Comparison of ENCODE assay signal across 28 cellular contexts in genomic region chr2:3500326-3500899, GRCh38.
"Had no signal": no experiment of that assay in that cellular context is flagged by ENCODE, and none has a peak within 500 bp of the region (broad histone marks: within the 10 kb centered on the region; RNA-seq: fewer than 3 reads in every experiment).

No MANE protein-coding gene starts in this region.

- H3K4me2 ChIP-seq: smooth muscle cell had no signal

- H2AFZ ChIP-seq: parathyroid adenoma had no signal

- H3K4me1 Mint-ChIP-seq: central memory CD8-positive, alpha-beta T cell had no signal

- H3K27me3 Mint-ChIP-seq: activated naive CD8-positive, alpha-beta T cell; activated T-cell treated with anti-CD3 and anti-CD28 coated beads, Interleukin-2, amount 50 U/mL, for 24 hours; central memory CD8-positive, alpha-beta T cell; natural killer cell treated with Interleukin-12 subunit alpha and Interleukin-12 subunit beta and Interleukin-15 and Interleukin-18, amount 100 ng/mL, for 72 hours; stimulated activated naive B cell treated with anti-CD40 and anti-IgM and Interleukin-4, amounts not matched to agents 10 μg/mL and 1 μg/mL and 100 μg/mL, for 72 hours; T-helper 17 cell had no signal

- H3K9me3 Mint-ChIP-seq: activated T-cell treated with anti-CD3 and anti-CD28 coated beads, Interleukin-2, amount 50 U/mL, for 24 hours; activated T-helper 2 cell treated with anti-CD3 and anti-CD28 coated beads, Interferon-gamma antibody, Interleukin-2, Interleukin-4, amounts not matched to agents 10 μg/mL and 5 μg/mL and 100 μg/mL, durations not matched to agents 14 hours and 24 hours and 36 hours; central memory CD8-positive, alpha-beta T cell; natural killer cell treated with Interleukin-12 subunit alpha and Interleukin-12 subunit beta and Interleukin-15 and Interleukin-18, amount 100 ng/mL, for 72 hours; stimulated activated naive B cell treated with anti-CD40 and anti-IgM and Interleukin-4, amounts not matched to agents 10 μg/mL and 1 μg/mL and 100 μg/mL, for 72 hours had no signal

- DNase-seq: activated CD4-positive, alpha-beta T cell treated with anti-CD3 and anti-CD28 coated beads for 48 hours; activated CD4-positive, CD25-positive, alpha-beta regulatory T cell; activated CD8-positive, alpha-beta memory T cell treated with anti-CD3 and anti-CD28 coated beads, Interleukin-2, amount 50 U/mL, for 4 hours; activated CD8-positive, alpha-beta T cell treated with anti-CD3 and anti-CD28 coated beads, Interleukin-2, amount 10 ng/mL, durations not matched to agents 7 days and 5 days; activated naive CD4-positive, alpha-beta T cell; activated T-cell treated with anti-CD3 and anti-CD28 coated beads, Interleukin-2, amount 50 U/mL, for 24 hours; colonic mucosa; dorsolateral prefrontal cortex; esophagus squamous epithelium; midbrain; sigmoid colon; stimulated activated CD4-positive, alpha-beta T cell treated with anti-CD3 and anti-CD28 coated beads, Interleukin-15, amount 100 ng/mL, for 24 hours; stimulated activated CD8-positive, alpha-beta memory T cell treated with anti-CD3 and anti-CD28 coated beads, Interleukin-4, amount 100 ng/mL, for 48 hours; stimulated activated naive B cell treated with anti-CD40 and anti-IgM and Interleukin-4, amounts not matched to agents 10 μg/mL and 1 μg/mL and 100 μg/mL, for 72 hours; SW 1271; T-helper 17 cell had no signal

- H3K27ac Mint-ChIP-seq: activated naive CD8-positive, alpha-beta T cell; activated T-cell treated with anti-CD3 and anti-CD28 coated beads, Interleukin-2, amount 50 U/mL, for 24 hours; activated T-helper 2 cell treated with anti-CD3 and anti-CD28 coated beads, Interferon-gamma antibody, Interleukin-2, Interleukin-4, amounts not matched to agents 10 μg/mL and 5 μg/mL and 100 μg/mL, durations not matched to agents 14 hours and 24 hours and 36 hours; natural killer cell treated with Interleukin-12 subunit alpha and Interleukin-12 subunit beta and Interleukin-15 and Interleukin-18, amount 100 ng/mL, for 72 hours; stimulated activated naive B cell treated with anti-CD40 and anti-IgM and Interleukin-4, amounts not matched to agents 10 μg/mL and 1 μg/mL and 100 μg/mL, for 72 hours; T-helper 17 cell had no signal

- ATAC-seq: activated CD8-positive, alpha-beta T cell treated with anti-CD3 and anti-CD28 coated beads, Interleukin-2, amount 10 ng/mL, durations not matched to agents 7 days and 5 days; natural killer cell treated with Interleukin-12 subunit alpha and Interleukin-12 subunit beta and Interleukin-15 and Interleukin-18, amount 100 ng/mL, for 72 hours; stimulated activated naive B cell treated with anti-CD40 and anti-IgM and Interleukin-4, amounts not matched to agents 10 μg/mL and 1 μg/mL and 100 μg/mL, for 72 hours; T-helper 17 cell had no signal

- H3K27me3 ChIP-seq: adrenal gland, ascending aorta, colonic mucosa, dorsolateral prefrontal cortex, esophagus squamous epithelium, neutrophil, sigmoid colon, upper lobe of left lung had no signal

- H3K4me3 ChIP-seq: adrenal gland, ascending aorta, colonic mucosa, dorsolateral prefrontal cortex, esophagus squamous epithelium, sigmoid colon, SK-N-MC, smooth muscle cell, thoracic aorta, upper lobe of left lung had no signal

- H3K4me1 ChIP-seq: adrenal gland, ascending aorta, colonic mucosa, esophagus squamous epithelium, parathyroid adenoma, sigmoid colon, upper lobe of left lung had no signal

- H3K9me3 ChIP-seq: adrenal gland, ascending aorta, colonic mucosa, esophagus squamous epithelium, neutrophil, sigmoid colon, thoracic aorta, upper lobe of left lung had no signal

- H3K27ac ChIP-seq: adrenal gland, ascending aorta, colonic mucosa, dorsolateral prefrontal cortex, esophagus squamous epithelium, neutrophil, parathyroid adenoma, sigmoid colon, SK-N-MC, thoracic aorta, upper lobe of left lung had no signal

- H3K4me3 Mint-ChIP-seq: activated CD8-positive, alpha-beta T cell treated with anti-CD3 and anti-CD28 coated beads, Interleukin-2, amount 10 ng/mL, durations not matched to agents 7 days and 5 days; activated naive CD8-positive, alpha-beta T cell; activated T-cell treated with anti-CD3 and anti-CD28 coated beads, Interleukin-2, amount 50 U/mL, for 24 hours; central memory CD8-positive, alpha-beta T cell; natural killer cell treated with Interleukin-12 subunit alpha and Interleukin-12 subunit beta and Interleukin-15 and Interleukin-18, amount 100 ng/mL, for 72 hours; stimulated activated naive B cell treated with anti-CD40 and anti-IgM and Interleukin-4, amounts not matched to agents 10 μg/mL and 1 μg/mL and 100 μg/mL, for 72 hours; T-helper 17 cell had no signal

- H3K9ac ChIP-seq: parathyroid adenoma had no signal
